Comparison of ENCODE assay signal across 25 cellular contexts in genomic region chr1:91799159-91799558, GRCh38.
DNase-seq lines count a peak whose midpoint lies in the region; ATAC-seq, FAIRE-seq and TF ChIP-seq lines count a peak whose summit lies in the region.
"Had no signal": no experiment of that assay in that cellular context is flagged by ENCODE, and none has a peak within 500 bp of the region (broad histone marks: within the 10 kb centered on the region; RNA-seq: fewer than 3 reads in every experiment).

No MANE protein-coding gene starts in this region.

- no peak overlapping the region for H3K9ac ChIP-seq in parathyroid adenoma

- CTCF ChIA-PET in AG04450 (lab: Charles Lee): interaction anchor here (1.2 to 5.2 kb wide), 3 partner anchors 11 to 286 kb away, joined by 3 to 28 read pairs (median 7); no protein-coding TSS in a partner anchor

- peak overlapping the region; percentile 28 for H2AFZ ChIP-seq in parathyroid adenoma

- H3K27ac ChIP-seq in AG04450 (ENCODE audit: low read depth, low read length) (peak overlapping the region; percentile 47), cardiac muscle cell (peak overlapping the region; percentile 68), parathyroid adenoma (no peak overlapping the region)

- POLR2A ChIA-PET in AG04450 (lab: Yijun Ruan, JAX): interaction anchor here (1.1 kb wide), 1 partner anchor 224 kb away, joined by 3 read pairs; no protein-coding TSS in a partner anchor

- H3K4me1 ChIP-seq in cardiac muscle cell (ENCODE audit: low read depth): peaks cover 15% of the 10 kb centered on the region
- peaks cover 9% of the 10 kb centered on the region for H3K4me1 ChIP-seq in parathyroid adenoma

- no peaks in the 10 kb centered on the region for H3K79me2 ChIP-seq in parathyroid adenoma

- DNase-seq in AG04450 (ENCODE audit: low read depth, low spot score) (no peak), NCI-H524 treated with DMSO at 0.1 percent for 48 hours (lab: John Stamatoyannopoulos, UW) (peak; percentile 47), cardiac muscle cell (ENCODE audit: low read depth in 1 of 2, low spot score in 1 of 2) (peak in 1 of 2 donors; percentile 23), H54 (ENCODE audit: insufficient read length, low spot score) (no peak)
- DNase-seq: activated CD4-positive, alpha-beta T cell treated with anti-CD3 and anti-CD28 coated beads, Interleukin-2, amount 50 U/mL, for 1 hour; activated gamma-delta T cell treated with Interleukin-2 at 50 U/mL for 16 hours; amygdala; CD4-positive, CD25-positive, alpha-beta regulatory T cell; cerebellar nuclear complex; effector memory CD4-positive, alpha-beta T cell; head of caudate nucleus; NCI-H1694; NK-92 treated with Interleukin-12 subunit alpha and Interleukin-12 subunit beta, amount 100 ng/mL, for 24 hours; stimulated activated CD4-positive, alpha-beta T cell treated with anti-CD3 and anti-CD28 coated beads, Interleukin-4, amount 100 ng/mL, for 24 hours; substantia nigra; SW 1271 had no signal

- no peak overlapping the region for H3K4me3 ChIP-seq in AG04450 (ENCODE audit: low read depth, low read length)
- H3K4me3 ChIP-seq in cardiac muscle cell: no peak overlapping the region
- H3K4me3 ChIP-seq in parathyroid adenoma (ENCODE audit: low read depth, low read length): no peak overlapping the region
- H3K4me3 ChIP-seq: GM12878, lung, skin epidermis had no signal

- H3K9me3 ChIP-seq in AG04450 (ENCODE audit: control insufficient read depth, insufficient read depth, low read length) (no peaks in the 10 kb centered on the region), cardiac muscle cell (ENCODE audit: low read depth) (no peaks in the 10 kb centered on the region), parathyroid adenoma (ENCODE audit: control insufficient read depth, low read length) (no peaks in the 10 kb centered on the region)

- H3K36me3 ChIP-seq in cardiac muscle cell (no peaks in the 10 kb centered on the region), parathyroid adenoma (ENCODE audit: control insufficient read depth, insufficient read depth, low read length) (no peaks in the 10 kb centered on the region)

- TF ChIP-seq CTCF in AG04450 (IDR thresholded peaks at IDR 0.05; ENCODE audit: low read depth, low read length): no peak
- TF ChIP-seq CTCF in cardiac muscle cell (IDR thresholded peaks at IDR 0.05; ENCODE audit: low read depth, low read length): no peak
- TF ChIP-seq CTCF in parathyroid adenoma (IDR thresholded peaks at IDR 0.05): no peak

- no peaks in the 10 kb centered on the region for H3K27me3 ChIP-seq in AG04450 (ENCODE audit: control insufficient read depth, insufficient read depth, low read length)
- no peaks in the 10 kb centered on the region for H3K27me3 ChIP-seq in cardiac muscle cell
- H3K27me3 ChIP-seq in parathyroid adenoma (ENCODE audit: control insufficient read depth, insufficient read depth, low read length): no peaks in the 10 kb centered on the region

- no peak for FAIRE-seq in H54 (lab: Jason Lieb, UNC)
- FAIRE-seq: GM12878, GM19239, TTC549 had no signal

- TF ChIP-seq POLR2A in H54 (IDR thresholded peaks at IDR 0.05; ENCODE audit: low read depth, low read length): no peak

- H3K4me2 ChIP-seq in parathyroid adenoma (ENCODE audit: low read length): no peak overlapping the region

- ATAC-seq in HG03045 (IDR thresholded peaks at IDR 0.05; ENCODE audit: unreplicated experiment): no peak
- no peak for ATAC-seq in GM21737 (IDR thresholded peaks at IDR 0.05; ENCODE audit: unreplicated experiment)
- ATAC-seq in HG03097 (IDR thresholded peaks at IDR 0.05; ENCODE audit: low FRiP score, unreplicated experiment): no peak
- ATAC-seq: GM12878 had no signal
